16 cellular contexts compared by ENCODE assay signal in the genomic region with DNA sequence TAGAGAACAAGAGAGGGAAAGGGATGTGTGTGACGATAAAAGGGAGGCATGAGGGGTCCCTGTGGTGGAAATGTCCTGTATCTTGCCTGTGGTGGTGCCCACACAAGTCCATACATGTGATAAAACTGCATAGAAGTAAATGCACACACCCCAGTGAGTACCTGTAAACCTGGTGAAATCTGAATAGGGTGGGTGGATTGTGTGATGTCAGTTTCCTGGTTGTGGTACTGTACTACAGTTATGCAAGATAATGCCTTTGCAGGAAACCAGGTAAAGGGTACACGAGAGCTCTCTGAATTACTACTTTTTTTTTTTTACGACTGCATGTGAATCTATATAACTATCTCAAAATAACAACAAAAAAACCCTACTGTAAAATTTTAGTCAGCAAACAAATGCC.
"Had no signal": no experiment of that assay in that cellular context is flagged by ENCODE, and none has a peak within 500 bp of the region (broad histone marks: within the 10 kb centered on the region; RNA-seq: fewer than 3 reads in every experiment).

No MANE protein-coding gene starts in this region.

- DNase-seq: activated CD4-positive, alpha-beta T cell treated with anti-CD3 and anti-CD28 coated beads, Interleukin-2, amount 50 U/mL, for 4 hours; activated gamma-delta T cell; activated T-cell treated with anti-CD3 and anti-CD28 coated beads, Interleukin-2, amount 50 U/mL, for 4 hours; amniotic stem cell; body of pancreas; cerebellar nuclear complex; effector memory CD4-positive, alpha-beta T cell; erythroblast; nucleus accumbens; substantia nigra; T-helper 9 cell had no signal

- H3K27me3 Mint-ChIP-seq: natural killer cell treated with Interleukin-12 subunit alpha and Interleukin-12 subunit beta and Interleukin-15 and Interleukin-18, amount 100 ng/mL, for 72 hours had no signal

- H3K9me3 Mint-ChIP-seq: activated T-cell treated with anti-CD3 and anti-CD28 coated beads, Interleukin-2, amount 50 U/mL, for 4 hours; natural killer cell treated with Interleukin-12 subunit alpha and Interleukin-12 subunit beta and Interleukin-15 and Interleukin-18, amount 100 ng/mL, for 72 hours; stimulated activated memory B cell treated with anti-CD40 and anti-IgM and Interleukin-4, amounts not matched to agents 10 μg/mL and 1 μg/mL and 100 μg/mL, for 72 hours had no signal

- ATAC-seq: body of pancreas; left lobe of liver; natural killer cell treated with Interleukin-12 subunit alpha and Interleukin-12 subunit beta and Interleukin-15 and Interleukin-18, amount 100 ng/mL, for 72 hours; stimulated activated memory B cell treated with anti-CD40 and anti-IgM and Interleukin-4, amounts not matched to agents 10 μg/mL and 1 μg/mL and 100 μg/mL, for 72 hours had no signal

- H3K4me3 Mint-ChIP-seq: activated T-cell treated with anti-CD3 and anti-CD28 coated beads, Interleukin-2, amount 50 U/mL, for 4 hours; natural killer cell treated with Interleukin-12 subunit alpha and Interleukin-12 subunit beta and Interleukin-15 and Interleukin-18, amount 100 ng/mL, for 72 hours; stimulated activated memory B cell treated with anti-CD40 and anti-IgM and Interleukin-4, amounts not matched to agents 10 μg/mL and 1 μg/mL and 100 μg/mL, for 72 hours had no signal

- H3K4me3 ChIP-seq: body of pancreas, SK-N-MC, tibial nerve had no signal

- H3K27ac Mint-ChIP-seq: natural killer cell treated with Interleukin-12 subunit alpha and Interleukin-12 subunit beta and Interleukin-15 and Interleukin-18, amount 100 ng/mL, for 72 hours; stimulated activated memory B cell treated with anti-CD40 and anti-IgM and Interleukin-4, amounts not matched to agents 10 μg/mL and 1 μg/mL and 100 μg/mL, for 72 hours had no signal

- H3K36me3 Mint-ChIP-seq: natural killer cell treated with Interleukin-12 subunit alpha and Interleukin-12 subunit beta and Interleukin-15 and Interleukin-18, amount 100 ng/mL, for 72 hours; stimulated activated memory B cell treated with anti-CD40 and anti-IgM and Interleukin-4, amounts not matched to agents 10 μg/mL and 1 μg/mL and 100 μg/mL, for 72 hours had no signal
